ENCODE assay signal across 10 cellular contexts in the genomic region with DNA sequence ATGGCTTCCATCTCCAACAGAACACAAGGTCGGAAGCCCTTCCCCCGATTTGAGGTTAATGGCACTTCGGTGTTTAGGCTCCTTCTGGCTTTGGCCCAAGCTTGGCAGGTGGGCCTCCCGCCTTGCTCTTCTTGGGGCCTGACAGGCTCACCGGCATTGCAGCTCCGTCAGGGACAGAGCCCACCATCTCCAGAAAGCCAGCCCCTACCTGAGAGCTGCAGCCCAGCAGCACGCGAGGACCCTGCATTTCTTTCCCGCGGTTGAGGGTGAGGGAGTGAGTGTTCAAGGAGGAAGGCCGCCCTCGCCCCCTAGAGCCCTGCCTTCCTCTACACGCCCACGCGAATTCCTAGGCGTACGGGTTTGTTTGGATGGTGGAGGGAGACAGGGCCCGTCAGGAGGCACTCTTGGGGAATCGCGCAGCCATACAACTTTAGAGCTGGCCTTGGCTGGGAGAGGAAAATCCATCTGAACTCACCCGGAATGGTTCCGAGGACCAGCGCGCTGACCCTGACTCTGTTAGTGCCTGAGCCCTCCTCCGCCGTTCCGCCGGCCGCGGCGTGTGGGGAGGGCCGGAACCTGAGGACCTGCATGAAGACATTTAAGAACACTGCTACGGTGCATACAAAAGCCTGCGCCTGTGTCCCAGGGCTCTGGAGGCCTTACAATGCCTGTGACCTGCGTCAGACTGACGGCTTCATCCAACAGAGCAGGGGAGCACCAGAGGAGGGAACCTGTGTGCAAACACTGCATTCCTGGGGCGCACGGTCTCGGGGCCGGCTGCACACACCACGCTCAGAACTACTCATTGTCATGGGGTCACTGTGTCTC.
DNase-seq lines count a peak whose midpoint lies in the region; ATAC-seq lines count a peak whose summit lies in the region.
"Had no signal": no experiment of that assay in that cellular context is flagged by ENCODE, and none has a peak within 500 bp of the region (broad histone marks: within the 10 kb centered on the region; RNA-seq: fewer than 3 reads in every experiment).

No MANE protein-coding gene starts in this region.

- H3K4me1 Mint-ChIP-seq in T-cell = no peaks in the 10 kb centered on the region

- no peaks in the 10 kb centered on the region for H3K36me3 Mint-ChIP-seq in T-cell

- DNase-seq in Daoy (ENCODE audit: low read depth) = peak; percentile 31
- DNase-seq in T-cell = peak in 3 of 34 experiments; percentile 5 to 17 (median 6)
- DNase-seq in posterior vena cava (ENCODE audit: low spot score) = peak; percentile 57
- DNase-seq in NK-92 treated with Interleukin-12 subunit alpha and Interleukin-12 subunit beta, amount 100 ng/mL, for 24 hours (lab: John Stamatoyannopoulos, UW) = no peak
- DNase-seq in HuH-7.5 (ENCODE audit: low spot score) = no peak
- no peak for DNase-seq in NCI-H1105 (lab: John Stamatoyannopoulos, UW)
- DNase-seq: effector CD4-positive, alpha-beta T cell; MG63; midbrain had no signal

- H3K27me3 ChIP-seq in iPS-15b (ENCODE audit: control insufficient read depth, insufficient read depth, low read length) = peaks cover 5% of the 10 kb centered on the region

- H3K4me3 Mint-ChIP-seq in T-cell = peak overlapping the region; percentile 68 to 74 (median 70)

- H3K9ac ChIP-seq in iPS-15b (ENCODE audit: low read depth, low read length) = no peak overlapping the region

- no peaks in the 10 kb centered on the region for H3K4me1 ChIP-seq in iPS-15b (ENCODE audit: control insufficient read depth, insufficient read depth, low read length)

- H3K36me3 ChIP-seq in iPS-15b (ENCODE audit: control insufficient read depth, insufficient read depth, low read length) = no peaks in the 10 kb centered on the region
- H3K36me3 ChIP-seq: MG63 had no signal

- CTCF ChIA-PET in T-cell (lab: Charles Lee) = interaction anchor here in 1 of 2 donors (0.7 kb wide), 1 partner anchor 97 kb away, joined by 7 read pairs; no protein-coding TSS in a partner anchor

- H3K9me3 Mint-ChIP-seq in T-cell = no peaks in the 10 kb centered on the region

- H3K27ac Mint-ChIP-seq in T-cell = no peak overlapping the region

- no peaks in the 10 kb centered on the region for H3K9me3 ChIP-seq in iPS-15b (ENCODE audit: control insufficient read depth, insufficient read depth, low read length)
- H3K9me3 ChIP-seq: MG63 had no signal

- ATAC-seq in T-cell (replicated peaks in 1 of 4) = no peak

- H3K27me3 Mint-ChIP-seq in T-cell = peaks cover 8 to 24% of the 10 kb centered on the region in 2 donors

- H3K4me3 ChIP-seq in iPS-15b (ENCODE audit: low read depth, low read length) = peak overlapping the region; percentile 19
- H3K4me3 ChIP-seq: MG63 had no signal

- intact Hi-C loops in posterior vena cava (cut with DNase I) = no loop called here

- POLR2A ChIA-PET in T-cell (lab: Charles Lee) = no interaction called here

Comparison
In these comparisons a context has a peak if more than half of its experiments do, and no peak if none do; other contexts are left out.
1. DNase-seq: peak in Daoy (single experiment) and posterior vena cava (single experiment); none in NK-92 treated with Interleukin-12 subunit alpha and Interleukin-12 subunit beta, amount 100 ng/mL, for 24 hours (single experiment), HuH-7.5 (single experiment) and NCI-H1105 (single experiment).